Comparison of ENCODE assay signal across 10 cellular contexts in genomic region chr5:71457106-71457505, GRCh38. TPM values are rescaled to one million over a fixed set of nuclear protein-coding genes. Genes with fewer than 3 reads are reported as not detected.
DNase-seq lines count a peak whose midpoint lies in the region; ATAC-seq and TF ChIP-seq lines count a peak whose summit lies in the region.
"Had no signal": no experiment of that assay in that cellular context is flagged by ENCODE, and none has a peak within 500 bp of the region (broad histone marks: within the 10 kb centered on the region; RNA-seq: fewer than 3 reads in every experiment).

No MANE protein-coding gene starts in this region.

- H3K9me3 Mint-ChIP-seq in activated CD8-positive, alpha-beta T cell treated with anti-CD3 and anti-CD28 coated beads for 36 hours, result no peaks in the 10 kb centered on the region
- peaks cover 8% of the 10 kb centered on the region for H3K9me3 Mint-ChIP-seq in glutamatergic neuron (ENCODE audit: unreplicated experiment)

- intact Hi-C loops in heart right ventricle (cut with DNase I), result no loop called here
- intact Hi-C loops in activated CD8-positive, alpha-beta T cell treated with anti-CD3 and anti-CD28 coated beads for 36 hours (cut with micrococcal nuclease), result no loop called here

- H3K4me1 Mint-ChIP-seq in activated CD8-positive, alpha-beta T cell treated with anti-CD3 and anti-CD28 coated beads for 36 hours (ENCODE audit: low read depth), result peaks cover 20% of the 10 kb centered on the region
- H3K4me1 Mint-ChIP-seq in glutamatergic neuron (ENCODE audit: low read depth, unreplicated experiment), result peaks cover 7% of the 10 kb centered on the region

- H3K4me1 ChIP-seq in cardiac muscle cell (ENCODE audit: low read depth), result peaks cover 16% of the 10 kb centered on the region
- H3K4me1 ChIP-seq in heart right ventricle, result peaks cover 0 to 31% (median 23%) of the 10 kb centered on the region in 9 donors
- peaks cover 16 to 21% of the 10 kb centered on the region in 2 donors for H3K4me1 ChIP-seq in thoracic aorta (ENCODE audit: control insufficient read depth in 1 of 2, low read depth in 2 of 2)

- WGBS in heart right ventricle, 2 donors, result 90 to 93% methylated on average over 8 of the region's 8 CpGs

- peak overlapping the region; percentile 96 for H3K4me3 Mint-ChIP-seq in activated CD8-positive, alpha-beta T cell treated with anti-CD3 and anti-CD28 coated beads for 36 hours
- peak overlapping the region; percentile 97 for H3K4me3 Mint-ChIP-seq in glutamatergic neuron (ENCODE audit: unreplicated experiment)

- no peaks in the 10 kb centered on the region for H3K9me3 ChIP-seq in cardiac muscle cell (ENCODE audit: low read depth)
- no peaks in the 10 kb centered on the region for H3K9me3 ChIP-seq in heart right ventricle
- no peaks in the 10 kb centered on the region for H3K9me3 ChIP-seq in thoracic aorta
- H3K9me3 ChIP-seq: adrenal gland had no signal

- no peaks in the 10 kb centered on the region for H3K27me3 Mint-ChIP-seq in activated CD8-positive, alpha-beta T cell treated with anti-CD3 and anti-CD28 coated beads for 36 hours
- H3K27me3 Mint-ChIP-seq in glutamatergic neuron (ENCODE audit: unreplicated experiment), result peaks cover 6% of the 10 kb centered on the region

- no peaks in the 10 kb centered on the region for H3K27me3 ChIP-seq in cardiac muscle cell
- H3K27me3 ChIP-seq in heart right ventricle, result peaks cover 0 to 2% (median under 1%) of the 10 kb centered on the region in 7 donors
- no peaks in the 10 kb centered on the region for H3K27me3 ChIP-seq in thoracic aorta (replicated peaks; ENCODE audit: insufficient read depth)
- H3K27me3 ChIP-seq: adrenal gland had no signal

- peaks cover 22% of the 10 kb centered on the region for H3K36me3 Mint-ChIP-seq in activated CD8-positive, alpha-beta T cell treated with anti-CD3 and anti-CD28 coated beads for 36 hours (ENCODE audit: low read depth)
- no peaks in the 10 kb centered on the region for H3K36me3 Mint-ChIP-seq in glutamatergic neuron (ENCODE audit: unreplicated experiment)

- peak overlapping the region; percentile 54 for H3K4me3 ChIP-seq in cardiac muscle cell
- peak overlapping the region in 5 of 10 donors; percentile 2 to 95 (median 83) for H3K4me3 ChIP-seq in heart right ventricle
- peak overlapping the region; percentile 97 for H3K4me3 ChIP-seq in thoracic aorta

- H3K27ac Mint-ChIP-seq in activated CD8-positive, alpha-beta T cell treated with anti-CD3 and anti-CD28 coated beads for 36 hours, result peak overlapping the region; percentile 77
- no peak overlapping the region for H3K27ac Mint-ChIP-seq in glutamatergic neuron (ENCODE audit: unreplicated experiment)

- CTCF ChIA-PET in activated CD8-positive, alpha-beta T cell treated with anti-CD3 and anti-CD28 coated beads for 36 hours (lab: Charles Lee), result no interaction called here

- no peak overlapping the region for H3K27ac ChIP-seq in cardiac muscle cell
- no peak overlapping the region for H3K27ac ChIP-seq in heart right ventricle
- no peak overlapping the region for H3K27ac ChIP-seq in thoracic aorta

- no peak for ATAC-seq in heart right ventricle
- no peak for ATAC-seq in activated CD8-positive, alpha-beta T cell treated with anti-CD3 and anti-CD28 coated beads for 36 hours
- no peak for ATAC-seq in thoracic aorta (ENCODE audit: insufficient number of reproducible peaks, low FRiP score, low read depth)
- no peak for ATAC-seq in HG02884 (IDR thresholded peaks at IDR 0.05; ENCODE audit: unreplicated experiment)
- ATAC-seq in HG02642 (IDR thresholded peaks at IDR 0.05; ENCODE audit: poor library complexity, unreplicated experiment), result no peak
- no peak for ATAC-seq in HG03457 (IDR thresholded peaks at IDR 0.05; ENCODE audit: unreplicated experiment)

- TF ChIP-seq CTCF in cardiac muscle cell (IDR thresholded peaks at IDR 0.05; ENCODE audit: low read depth, low read length), result no peak
- TF ChIP-seq CTCF in heart right ventricle (IDR thresholded peaks at IDR 0.05), result no peak
- TF ChIP-seq CTCF in activated CD8-positive, alpha-beta T cell treated with anti-CD3 and anti-CD28 coated beads for 36 hours (IDR thresholded peaks at IDR 0.05), result no peak
- no peak for TF ChIP-seq CTCF in glutamatergic neuron (IDR thresholded peaks at IDR 0.05; ENCODE audit: partially characterized antibody, unreplicated experiment)
- TF ChIP-seq CTCF in thoracic aorta (IDR thresholded peaks at IDR 0.05), result no peak

- H3K36me3 ChIP-seq in cardiac muscle cell, result peaks cover 29% of the 10 kb centered on the region
- peaks cover 0 to 38% (median 31%) of the 10 kb centered on the region in 9 donors for H3K36me3 ChIP-seq in heart right ventricle
- H3K36me3 ChIP-seq in thoracic aorta, result peaks cover 26% of the 10 kb centered on the region

- POLR2A ChIA-PET in activated CD8-positive, alpha-beta T cell treated with anti-CD3 and anti-CD28 coated beads for 36 hours (lab: Charles Lee), result no interaction called here

- no peak for DNase-seq in cardiac muscle cell (ENCODE audit: low read depth in 1 of 2, low spot score in 1 of 2)
- no peak for DNase-seq in heart right ventricle
- DNase-seq in activated CD8-positive, alpha-beta T cell treated with anti-CD3 and anti-CD28 coated beads for 36 hours, result no peak
- no peak for DNase-seq in glutamatergic neuron
- no peak for DNase-seq in thoracic aorta (ENCODE audit: low spot score)
- DNase-seq: adrenal gland; stimulated activated CD4-positive, alpha-beta T cell treated with anti-CD3 and anti-CD28 coated beads, Interleukin-4, amount 100 ng/mL, for 24 hours had no signal

RNA-seq across cellular contexts. Expression of gene BDP1, which starts 1.7 kb away (rescaled TPM):
- total RNA-seq in cardiac muscle cell (14.4 and 24.5 TPM in 2 replicates), heart right ventricle (10 to 100 TPM; 14.9 to 19.6 (median 17.1) TPM), glutamatergic neuron (ENCODE audit: unreplicated experiment) (37.0 TPM), thoracic aorta (10 to 100 TPM; 29.2 to 47.8 TPM)
- polyA plus RNA-seq in cardiac muscle cell (18.0 and 18.4 TPM in 2 replicates), heart right ventricle (10 to 100 TPM in 1 of 2 donors, 1 to 10 TPM in 1; 5.3 to 19.8 TPM)
- 10 to 100 TPM; 26.8 TPM for total RNA-seq in activated CD8-positive, alpha-beta T cell treated with anti-CD3 and anti-CD28 coated beads for 36 hours
